27 cellular contexts compared by ENCODE assay signal in the genomic region with DNA sequence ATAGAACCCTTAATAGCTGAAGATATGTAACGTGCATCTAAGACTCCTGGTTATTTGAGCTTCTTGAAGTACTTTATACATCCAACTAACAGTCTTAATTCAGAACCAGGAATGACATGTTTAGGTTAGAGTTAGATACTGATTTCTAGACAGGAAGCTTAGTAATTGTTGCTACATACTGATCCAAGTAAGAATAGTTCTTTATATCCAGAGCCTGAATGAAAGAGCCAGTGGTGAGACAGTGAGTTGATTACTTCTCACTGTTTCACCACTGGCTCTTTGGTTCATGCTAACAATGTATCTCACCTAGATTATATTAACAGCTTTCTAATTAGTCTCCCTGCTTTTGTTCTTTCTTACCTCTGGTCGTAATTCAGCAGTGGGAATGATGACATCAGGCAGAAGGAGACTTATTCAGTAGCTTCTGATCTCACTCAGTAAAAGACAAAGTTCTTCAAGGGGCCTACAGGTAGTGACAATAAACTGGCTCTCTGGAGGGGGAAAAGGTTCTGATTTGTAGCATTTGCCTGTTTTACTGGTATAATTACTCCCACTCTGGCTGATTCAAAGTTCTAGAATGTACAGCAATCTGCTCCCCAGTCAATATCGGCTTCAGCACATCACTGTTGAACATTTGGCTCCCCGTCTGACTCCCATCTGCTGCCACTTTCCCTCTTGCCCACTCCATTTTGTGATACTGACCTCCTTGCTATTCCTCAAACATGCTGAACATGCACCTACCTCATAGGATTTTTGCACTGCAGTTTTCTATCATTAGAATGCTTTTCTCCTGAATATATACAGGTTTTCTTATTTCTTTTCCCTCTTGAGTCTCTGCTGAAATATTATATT. TPM values are rescaled to one million over a fixed set of nuclear protein-coding genes. Genes with fewer than 3 reads are reported as not detected.
DNase-seq lines count a peak whose midpoint lies in the region; ATAC-seq and TF ChIP-seq lines count a peak whose summit lies in the region.
"Had no signal": no experiment of that assay in that cellular context is flagged by ENCODE, and none has a peak within 500 bp of the region (broad histone marks: within the 10 kb centered on the region; RNA-seq: fewer than 3 reads in every experiment).

No MANE protein-coding gene starts in this region.

- peak overlapping the region; percentile 12 for H3K4me2 ChIP-seq in mammary epithelial cell (ENCODE audit: insufficient read depth, low read depth, low read length)
- H3K4me2 ChIP-seq: hepatocyte, smooth muscle cell had no signal

- H3K79me2 ChIP-seq in mammary epithelial cell (ENCODE audit: insufficient read depth, low read length) = peaks cover 26% of the 10 kb centered on the region

- H3K27ac ChIP-seq in mammary epithelial cell (ENCODE audit: insufficient read depth, low read depth, low read length) (no peak overlapping the region), breast epithelium (no peak overlapping the region), esophagus squamous epithelium (no peak overlapping the region)
- H3K27ac ChIP-seq: foreskin keratinocyte, hepatocyte, left lung, ovary had no signal

- WGBS in mammary epithelial cell (ENCODE audit: low coverage, missing lambda C conversion rate) = 89% methylated on average over 4 of the region's 4 CpGs
- 85 to 90% methylated on average over 4 of the region's 4 CpGs for WGBS in esophagus squamous epithelium, 2 donors

- dilution Hi-C loops in mammary epithelial cell (cut with HindIII; ENCODE audit: low sequenced_read_pairs) = no loop called here

- H3K36me3 ChIP-seq in mammary epithelial cell (ENCODE audit: insufficient read depth, low read length) = no peaks in the 10 kb centered on the region
- H3K36me3 ChIP-seq in breast epithelium = no peaks in the 10 kb centered on the region
- peaks cover 5% of the 10 kb centered on the region for H3K36me3 ChIP-seq in adipocyte (ENCODE audit: control insufficient read depth, insufficient read depth, low read length, severe bottlenecking)
- peaks cover 0 to 15% (median 0%) of the 10 kb centered on the region in 3 donors for H3K36me3 ChIP-seq in esophagus squamous epithelium
- H3K36me3 ChIP-seq: BE2C, ovary had no signal

- no peaks in the 10 kb centered on the region for H4K20me1 ChIP-seq in mammary epithelial cell (ENCODE audit: insufficient read depth, low read length)

- intact Hi-C loops in mammary epithelial cell (cut with micrococcal nuclease) = no loop called here
- intact Hi-C loops in breast epithelium (cut with DNase I; ENCODE audit: low total_unique reads) = no loop called here
- intact Hi-C loops in esophagus squamous epithelium (cut with DNase I) = no loop called here

- no peak for TF ChIP-seq POLR2A in breast epithelium (IDR thresholded peaks at IDR 0.05)
- TF ChIP-seq POLR2A in esophagus squamous epithelium (IDR thresholded peaks at IDR 0.05) = no peak

- CTCF ChIA-PET in mammary epithelial cell (lab: Charles Lee; ENCODE audit: low non-redundant PET) = interaction anchor here (0.6 kb wide), 1 partner anchor 31 kb away, joined by 3 read pairs; no protein-coding TSS in a partner anchor

- H3K9ac ChIP-seq in mammary epithelial cell (ENCODE audit: insufficient read depth, low read length) = no peak overlapping the region
- H3K9ac ChIP-seq in adipocyte (ENCODE audit: low read length) = no peak overlapping the region
- H3K9ac ChIP-seq: SK-N-SH had no signal

- no peak overlapping the region for H2AFZ ChIP-seq in mammary epithelial cell (ENCODE audit: low read depth, low read length)
- H2AFZ ChIP-seq: hepatocyte had no signal

- in situ Hi-C loops in mammary epithelial cell (cut with MboI; ENCODE audit: low sequenced_read_pairs in 2 of 2) = no loop called here

- no TSS peak for BruUV-seq in mammary epithelial cell (replicated peaks; lab: Mats Ljungman, UMichigan)

- DNase-seq in mammary epithelial cell = peak; percentile 17
- DNase-seq in breast epithelium (ENCODE audit: low spot score in 2 of 2) = no peak
- peak; percentile 32 for DNase-seq in adipocyte (ENCODE audit: low read depth)
- DNase-seq in fibroblast of the aortic adventitia (ENCODE audit: low read depth) = peak; percentile 38
- DNase-seq in SIG-M5 treated with dmso at 0.1 percent for 504 hours (lab: John Stamatoyannopoulos, UW; ENCODE audit: unreplicated experiment) = no peak
- DNase-seq in HUDEP-2 (lab: John Stamatoyannopoulos, UW; ENCODE audit: unreplicated experiment in 76 of 76) = no peak
- DNase-seq in esophagus squamous epithelium (lab: John Stamatoyannopoulos, UW) = no peak
- DNase-seq: activated CD4-positive, alpha-beta T cell treated with anti-CD3 and anti-CD28 coated beads for 4 hours; activated CD8-positive, alpha-beta memory T cell treated with anti-CD3 and anti-CD28 coated beads, Interleukin-2, amount 10 ng/mL, durations not matched to agents 7 days and 5 days; activated naive CD4-positive, alpha-beta T cell treated with anti-CD3 and anti-CD28 coated beads for 36 hours; amniotic stem cell; BE2C; DND-41; left lung; naive thymus-derived CD4-positive, alpha-beta T cell; NCI-H1417 treated with DMSO at 0.1 percent for 48 hours; NCI-H526; ovary; SK-N-SH; stimulated activated CD4-positive, alpha-beta T cell treated with anti-CD3 and anti-CD28 coated beads, Interleukin-2, amount 100 ng/mL, for 24 hours; T-helper 2 cell had no signal

- H3K27me3 ChIP-seq in mammary epithelial cell (ENCODE audit: insufficient read depth, low read length) (no peaks in the 10 kb centered on the region), breast epithelium (no peaks in the 10 kb centered on the region), adipocyte (replicated peaks; ENCODE audit: control insufficient read depth, insufficient read depth, low read length) (no peaks in the 10 kb centered on the region), esophagus squamous epithelium (no peaks in the 10 kb centered on the region)
- H3K27me3 ChIP-seq: BE2C, dorsolateral prefrontal cortex, foreskin keratinocyte, hepatocyte, left lung, ovary had no signal

- H3K4me1 ChIP-seq in mammary epithelial cell (ENCODE audit: insufficient read depth, low read length) = peaks cover 18% of the 10 kb centered on the region
- H3K4me1 ChIP-seq in breast epithelium = no peaks in the 10 kb centered on the region
- H3K4me1 ChIP-seq in adipocyte (ENCODE audit: control insufficient read depth, insufficient read depth, low read length) = peaks cover 6% of the 10 kb centered on the region
- peaks cover 0 to 7% (median 0%) of the 10 kb centered on the region in 3 donors for H3K4me1 ChIP-seq in esophagus squamous epithelium
- H3K4me1 ChIP-seq: BE2C, left lung had no signal

- H3K9me3 ChIP-seq in mammary epithelial cell (replicated peaks; ENCODE audit: insufficient read depth, low read length) = no peaks in the 10 kb centered on the region
- H3K9me3 ChIP-seq in breast epithelium = no peaks in the 10 kb centered on the region
- no peaks in the 10 kb centered on the region for H3K9me3 ChIP-seq in adipocyte (ENCODE audit: control insufficient read depth, low read length)
- no peaks in the 10 kb centered on the region for H3K9me3 ChIP-seq in esophagus squamous epithelium
- H3K9me3 ChIP-seq: BE2C, left lung, ovary, SK-N-SH had no signal

- H3K4me3 ChIP-seq in mammary epithelial cell (replicated peaks in 1 of 3; ENCODE audit: insufficient read depth in 1 of 3, low read depth in 2 of 3, low read length in 3 of 3) (no peak overlapping the region), breast epithelium (no peak overlapping the region), adipocyte (ENCODE audit: low read length) (no peak overlapping the region), fibroblast of the aortic adventitia (ENCODE audit: low read depth, low read length) (no peak overlapping the region), esophagus squamous epithelium (no peak overlapping the region)
- H3K4me3 ChIP-seq: dorsolateral prefrontal cortex, GM12878, hepatocyte, left lung, ovary, smooth muscle cell had no signal

- TF ChIP-seq CTCF in mammary epithelial cell (conservative IDR thresholded peaks at IDR 0.05 in 1 of 2, IDR thresholded peaks at IDR 0.05 in 1 of 2; ENCODE audit: extremely low read depth in 1 of 2, insufficient read depth in 1 of 2, low read depth in 1 of 2, low read length in 2 of 2) (no peak), breast epithelium (IDR thresholded peaks at IDR 0.05) (no peak), fibroblast of the aortic adventitia (IDR thresholded peaks at IDR 0.05; ENCODE audit: insufficient read depth, low read length) (no peak), esophagus squamous epithelium (IDR thresholded peaks at IDR 0.05) (no peak)

- ATAC-seq in HG02884 (IDR thresholded peaks at IDR 0.05; ENCODE audit: unreplicated experiment) = no peak
- ATAC-seq: activated CD8-positive, alpha-beta memory T cell treated with anti-CD3 and anti-CD28 coated beads, Interleukin-2, amount 10 ng/mL, durations not matched to agents 7 days and 5 days; GM12878; left lung; naive thymus-derived CD4-positive, alpha-beta T cell had no signal

RNA-seq across cellular contexts. Expression of a gene that starts 29.1 kb away (rescaled TPM):
- 10 to 100 TPM; 21.5 to 32.7 TPM for total RNA-seq in mammary epithelial cell
- 29.5 TPM for polyA plus RNA-seq in mammary epithelial cell
- polyA minus RNA-seq in mammary epithelial cell = 92.7 TPM
- 10 to 100 TPM; 11.7 to 27.4 (median 20.6) TPM for total RNA-seq in breast epithelium
- 27.0 and 32.5 TPM in 2 replicates for total RNA-seq in fibroblast of the aortic adventitia (ENCODE audit: low replicate concordance)
- 10 to 100 TPM; 19.9 to 30.0 (median 23.4) TPM for total RNA-seq in esophagus squamous epithelium

Comparison
In these comparisons a context has a peak if more than half of its experiments do, and no peak if none do; other contexts are left out.
1. DNase-seq: peak in mammary epithelial cell (single experiment), adipocyte (single experiment) and fibroblast of the aortic adventitia (single experiment); none in breast epithelium (0 of 2), SIG-M5 treated with dmso at 0.1 percent for 504 hours (single experiment), HUDEP-2 (0 of 76) and esophagus squamous epithelium (single experiment).